ENCODE assay signal across 1 cellular context in the genomic region with DNA sequence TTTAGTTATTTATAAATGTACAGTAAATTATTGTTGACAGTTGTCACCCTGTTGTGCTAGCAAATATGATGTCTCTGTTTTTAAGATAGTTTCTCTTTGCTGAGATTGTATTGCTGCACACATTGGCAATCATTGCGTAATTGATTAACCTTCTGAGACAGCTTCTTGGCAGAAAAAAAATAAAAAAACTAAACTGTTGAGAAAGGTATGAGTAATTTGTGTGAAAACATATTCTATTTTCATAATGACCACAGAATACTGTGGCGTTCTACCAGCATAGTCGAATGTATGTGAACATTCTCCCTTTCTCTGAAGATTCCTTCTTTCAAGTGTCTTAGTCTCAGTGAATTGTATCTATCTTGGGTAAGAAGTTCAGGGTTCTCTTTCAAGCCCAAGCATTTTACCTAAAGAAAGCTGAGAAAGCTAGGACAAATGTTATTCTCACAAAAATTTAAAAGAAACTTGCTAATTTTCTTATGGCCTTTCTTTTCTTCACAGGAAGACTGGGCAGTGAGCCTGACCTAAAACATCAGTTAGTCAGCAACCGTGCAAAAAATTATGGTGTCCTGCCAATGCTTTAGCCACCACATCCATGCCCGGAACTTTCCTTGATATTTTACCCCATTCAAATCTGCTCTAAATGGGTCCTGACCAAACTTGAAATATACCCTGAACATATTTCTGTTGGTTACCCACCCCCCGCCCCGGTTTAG.
TF ChIP-seq lines count a peak whose summit lies in the region.

No MANE protein-coding gene starts in this region.

TF ChIP-seq in GM23338, 12 proteins besides CTCF, POLR2A, EP300 and RAD21 (continued from another document):
- TF ChIP-seq, protein P1, sequence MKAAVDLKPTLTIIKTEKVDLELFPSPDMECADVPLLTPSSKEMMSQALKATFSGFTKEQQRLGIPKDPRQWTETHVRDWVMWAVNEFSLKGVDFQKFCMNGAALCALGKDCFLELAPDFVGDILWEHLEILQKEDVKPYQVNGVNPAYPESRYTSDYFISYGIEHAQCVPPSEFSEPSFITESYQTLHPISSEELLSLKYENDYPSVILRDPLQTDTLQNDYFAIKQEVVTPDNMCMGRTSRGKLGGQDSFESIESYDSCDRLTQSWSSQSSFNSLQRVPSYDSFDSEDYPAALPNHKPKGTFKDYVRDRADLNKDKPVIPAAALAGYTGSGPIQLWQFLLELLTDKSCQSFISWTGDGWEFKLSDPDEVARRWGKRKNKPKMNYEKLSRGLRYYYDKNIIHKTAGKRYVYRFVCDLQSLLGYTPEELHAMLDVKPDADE (IDR thresholded peaks at IDR 0.05), result no peak
- no peak for TF ChIP-seq ZNF114 (CRISPR knock-in tag; IDR thresholded peaks at IDR 0.05)
TF ChIP-seq in GM23338: peak in this region for 0.
